1 cellular context compared by ENCODE assay signal in the genomic region with DNA sequence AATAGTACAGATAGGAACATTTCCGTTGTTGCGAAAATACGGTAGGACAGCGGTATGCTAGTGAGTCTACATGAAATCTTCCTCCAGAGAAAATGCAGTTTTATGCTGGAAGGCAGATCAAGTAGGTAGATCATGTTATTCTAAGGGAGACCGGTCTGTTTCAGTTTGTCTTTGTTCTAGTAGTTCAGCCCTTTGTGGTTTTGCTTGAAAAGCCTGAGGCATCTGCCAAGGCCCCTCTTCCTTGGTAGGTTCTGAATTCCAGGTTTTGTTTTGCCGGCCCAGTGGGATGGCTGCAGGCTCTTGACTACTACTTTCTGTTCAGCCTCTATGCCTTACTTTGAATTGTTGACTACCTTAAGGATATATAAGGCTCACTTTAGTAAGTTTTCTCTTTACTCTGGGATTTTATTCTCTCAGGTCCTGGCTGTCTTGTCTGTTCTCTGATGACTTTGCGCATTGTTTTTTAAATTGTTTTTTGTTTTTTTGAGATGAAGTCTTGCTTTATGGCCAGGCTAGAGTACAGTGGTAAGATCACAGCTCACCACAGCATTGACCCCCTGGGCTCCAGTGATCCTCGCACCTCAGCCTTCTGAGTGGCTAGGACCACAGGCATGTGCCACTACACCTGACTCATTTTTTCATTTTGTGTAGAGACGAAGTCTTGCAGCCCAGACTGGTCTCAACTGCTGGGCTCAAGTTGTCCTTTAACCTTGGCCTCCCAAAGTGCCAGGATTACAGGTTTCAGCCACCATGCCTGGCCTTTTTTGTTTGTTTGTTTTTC.
TF ChIP-seq lines count a peak whose summit lies in the region.

No MANE protein-coding gene starts in this region.

TF ChIP-seq in H1, 55 proteins besides CTCF, POLR2A, EP300 and RAD21 (continued from another document):
- TF ChIP-seq KDM1A (IDR thresholded peaks at IDR 0.05; ENCODE audit: borderline replicate concordance, low read length) (no peak), SAP30 (IDR thresholded peaks at IDR 0.05; ENCODE audit: insufficient read depth, insufficient replicate concordance, low read length) (no peak), TEAD4 (IDR thresholded peaks at IDR 0.05; ENCODE audit: low read depth, low read length) (no peak), RXRA (IDR thresholded peaks at IDR 0.05; ENCODE audit: insufficient read depth, low read depth, low read length) (no peak), SUZ12 (IDR thresholded peaks at IDR 0.05; ENCODE audit: low read length) (no peak), EZH2 (IDR thresholded peaks at IDR 0.05; ENCODE audit: low read depth, low read length, severe bottlenecking) (no peak), KDM5A (IDR thresholded peaks at IDR 0.05; ENCODE audit: low read length) (no peak), NRF1 (IDR thresholded peaks at IDR 0.05; ENCODE audit: low read depth, low read length) (no peak), KDM4A (IDR thresholded peaks at IDR 0.05; ENCODE audit: low read depth, low read length, severe bottlenecking) (no peak), MAFK (IDR thresholded peaks at IDR 0.05; ENCODE audit: low read depth, low read length) (no peak), BRCA1 (IDR thresholded peaks at IDR 0.05; ENCODE audit: low read depth, low read length) (no peak)
- TF ChIP-seq, protein P1, sequence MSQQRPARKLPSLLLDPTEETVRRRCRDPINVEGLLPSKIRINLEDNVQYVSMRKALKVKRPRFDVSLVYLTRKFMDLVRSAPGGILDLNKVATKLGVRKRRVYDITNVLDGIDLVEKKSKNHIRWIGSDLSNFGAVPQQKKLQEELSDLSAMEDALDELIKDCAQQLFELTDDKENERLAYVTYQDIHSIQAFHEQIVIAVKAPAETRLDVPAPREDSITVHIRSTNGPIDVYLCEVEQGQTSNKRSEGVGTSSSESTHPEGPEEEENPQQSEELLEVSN (IDR thresholded peaks at IDR 0.05): no peak
TF ChIP-seq in H1: peak in this region for 0.
